In genomic region chr7:116984917-116985316, GRCh38 we compare ENCODE assay signal across 8 cellular contexts. TPM values are rescaled to one million over a fixed set of nuclear protein-coding genes. Genes with fewer than 3 reads are reported as not detected.
DNase-seq lines count a peak whose midpoint lies in the region; ATAC-seq and TF ChIP-seq lines count a peak whose summit lies in the region.

No MANE protein-coding gene starts in this region.

- in situ Hi-C loops in Panc1 (cut with HindIII; ENCODE audit: low pct_unique_long_range_greater_than_20kb, low sequenced_read_pairs): no loop called here

- no peaks in the 10 kb centered on the region for H3K9me3 ChIP-seq in Panc1 (ENCODE audit: control insufficient read depth, insufficient read depth, low read depth, low read length)

- intact Hi-C loops in Panc1 (cut with micrococcal nuclease; ENCODE audit: unreplicated experiment): loop anchor here (5.0 kb wide), 2 partner anchors 53 to 402 kb away; no protein-coding TSS in a partner anchor

- no peaks in the 10 kb centered on the region for H3K36me3 Mint-ChIP-seq in osteocyte (ENCODE audit: unreplicated experiment)

- H3K4me3 ChIP-seq in Panc1 (ENCODE audit: low read depth in 2 of 2, low read length in 2 of 2) (no peak overlapping the region), epithelial cell of proximal tubule (ENCODE audit: low read depth, low read length) (no peak overlapping the region)

- DNase-seq in AG09319 (ENCODE audit: extremely low read depth, low read depth): no peak
- peak; percentile 20 for DNase-seq in HT1080 (ENCODE audit: low read depth)
- no peak for DNase-seq in Panc1 (ENCODE audit: low read depth, low spot score)
- DNase-seq in epithelial cell of proximal tubule (ENCODE audit: low read depth): no peak
- DNase-seq in osteocyte (ENCODE audit: extremely low spot score, unreplicated experiment): no peak
- no peak for DNase-seq in amniotic stem cell (lab: John Stamatoyannopoulos, UW)

- BruUV-seq in Panc1 (replicated peaks; lab: Mats Ljungman, UMichigan): no TSS peak

- H3K27me3 ChIP-seq in Panc1 (ENCODE audit: control insufficient read depth, insufficient read depth, low read length): no peaks in the 10 kb centered on the region

- peaks cover 18% of the 10 kb centered on the region for H3K4me1 Mint-ChIP-seq in osteocyte (ENCODE audit: unreplicated experiment)

- H3K9me3 Mint-ChIP-seq in osteocyte (ENCODE audit: unreplicated experiment): no peaks in the 10 kb centered on the region

- no peak overlapping the region for H3K4me3 Mint-ChIP-seq in osteocyte (ENCODE audit: unreplicated experiment)

- TF ChIP-seq CTCF in AG09319 (IDR thresholded peaks at IDR 0.05; ENCODE audit: low read depth, low read length) (peak; percentile 60), Panc1 (IDR thresholded peaks at IDR 0.05) (peak; percentile 77; the same call in 1 of the 2 replicates), epithelial cell of proximal tubule (conservative IDR thresholded peaks at IDR 0.05; ENCODE audit: low read depth, low read length) (peak; percentile 68), osteocyte (IDR thresholded peaks at IDR 0.05) (peak; percentile 84)

- ATAC-seq in GM18517 (IDR thresholded peaks at IDR 0.05; ENCODE audit: unreplicated experiment) (peak; percentile 65), Panc1 (peak; percentile 79), GM21360 (IDR thresholded peaks at IDR 0.05; ENCODE audit: unreplicated experiment) (no peak)

- H3K36me3 ChIP-seq in Panc1 (ENCODE audit: control insufficient read depth, insufficient read depth, low read length): no peaks in the 10 kb centered on the region

- no peaks in the 10 kb centered on the region for H3K27me3 Mint-ChIP-seq in osteocyte (ENCODE audit: unreplicated experiment)

- CTCF ChIA-PET in Panc1 (lab: Charles Lee): interaction anchor here (1.0 to 1.5 kb wide), 3 partner anchors 52 to 133 kb away, joined by 3 to 4 read pairs (median 3); no protein-coding TSS in a partner anchor

- H3K27ac ChIP-seq in Panc1 (ENCODE audit: low read length): no peak overlapping the region

- POLR2A ChIA-PET in Panc1 (lab: Charles Lee): no interaction called here

- no peaks in the 10 kb centered on the region; the same call in 1 of the 2 replicates for H3K4me1 ChIP-seq in Panc1 (ENCODE audit: control insufficient read depth, insufficient read depth, low read length)

- H3K27ac Mint-ChIP-seq in osteocyte (ENCODE audit: unreplicated experiment): no peak overlapping the region

RNA-seq across cellular contexts. Expression of gene ST7, which starts 31.6 kb away (rescaled TPM):
- 15.1 and 22.6 TPM in 2 replicates for total RNA-seq in HT1080 (2014; rRNA removed; shearing (Covaris generic))
- polyA plus RNA-seq in HT1080 (2015; cell fraction: cytosol; rRNA removed): 15.5 and 17.7 TPM in 2 replicates
- 23.4 and 23.9 TPM in 2 replicates for polyA plus RNA-seq in HT1080 (2015; cell fraction: nucleus; rRNA removed)
- total RNA-seq in Panc1 (2021; ENCODE audit: unreplicated experiment) (19.6 TPM), epithelial cell of proximal tubule (13.8 and 19.4 TPM in 2 replicates), osteocyte (68.5 and 72.7 TPM in 2 replicates)
- polyA plus RNA-seq in Panc1 (2012; ENCODE audit: insufficient read length): 14.3 TPM
